In genomic region chr15:67274236-67274635, GRCh38 we compare ENCODE assay signal across 28 cellular contexts.
"Had no signal": no experiment of that assay in that cellular context is flagged by ENCODE, and none has a peak within 500 bp of the region (broad histone marks: within the 10 kb centered on the region; RNA-seq: fewer than 3 reads in every experiment).

No MANE protein-coding gene starts in this region.

- H3K27me3 ChIP-seq: colonic mucosa, dorsolateral prefrontal cortex, esophagus muscularis mucosa, esophagus squamous epithelium, foreskin keratinocyte, gastrocnemius medialis, gastroesophageal sphincter, heart left ventricle, heart right ventricle had no signal

- H3K27ac ChIP-seq: colonic mucosa, coronary artery, dorsolateral prefrontal cortex, epithelial cell of prostate, esophagus muscularis mucosa, esophagus squamous epithelium, foreskin keratinocyte, gastrocnemius medialis, gastroesophageal sphincter, heart left ventricle, heart right ventricle had no signal

- H3K4me1 ChIP-seq: colonic mucosa, esophagus muscularis mucosa, esophagus squamous epithelium, foreskin keratinocyte, gastrocnemius medialis, gastroesophageal sphincter, heart left ventricle, heart right ventricle had no signal

- ATAC-seq: effector memory CD8-positive, alpha-beta T cell; esophagus mucosa; foreskin keratinocyte; gastrocnemius medialis; gastroesophageal sphincter; heart left ventricle; heart right ventricle had no signal

- H3K9me3 ChIP-seq: colonic mucosa, gastrocnemius medialis had no signal

- DNase-seq: colonic mucosa; cortex of kidney; dermis blood vessel endothelial cell; dorsolateral prefrontal cortex; effector CD4-positive, alpha-beta T cell; effector CD8-positive, alpha-beta T cell; effector memory CD4-positive, alpha-beta T cell; effector memory CD8-positive, alpha-beta T cell; endodermal cell; erythroblast; esophagus squamous epithelium; foreskin fibroblast; foreskin keratinocyte; foreskin melanocyte; gastrocnemius medialis; glutamatergic neuron; head of caudate nucleus; heart left ventricle; heart right ventricle had no signal

- H3K4me3 ChIP-seq: colonic mucosa, coronary artery, dorsolateral prefrontal cortex, esophagus muscularis mucosa, esophagus squamous epithelium, gastrocnemius medialis, gastroesophageal sphincter, heart left ventricle, heart right ventricle had no signal

- FAIRE-seq: colon, endometrium, endothelial cell of umbilical vein, frontal cortex had no signal

- H3K36me3 ChIP-seq: colonic mucosa, esophagus muscularis mucosa, esophagus squamous epithelium, gastrocnemius medialis, gastroesophageal sphincter, heart left ventricle, heart right ventricle had no signal
